In genomic region chr3:197571880-197572172, GRCh38 we compare ENCODE assay signal across 6 cellular contexts. TPM values are rescaled to one million over a fixed set of nuclear protein-coding genes. Genes with fewer than 3 reads are reported as not detected.
DNase-seq lines count a peak whose midpoint lies in the region; ATAC-seq and TF ChIP-seq lines count a peak whose summit lies in the region.
"Not testable (repeated sequence)": the region's sequence is repeated elsewhere in the genome, so short reads cannot be mapped to it uniquely, and the experiment has no call there.
"Had no signal": no experiment of that assay in that cellular context is flagged by ENCODE, and none has a peak within 500 bp of the region (broad histone marks: within the 10 kb centered on the region; RNA-seq: fewer than 3 reads in every experiment).

No MANE protein-coding gene starts in this region.

- not testable (repeated sequence) for ATAC-seq in activated T-helper 17 cell treated with anti-CD3 and anti-CD28 coated beads, Interleukin-2, amount 50 U/mL, for 72 hours (replicated peaks)

- H3K4me1 ChIP-seq in endodermal cell (ENCODE audit: control insufficient read depth, insufficient read depth, low read length) (peaks cover 12% of the 10 kb centered on the region), liver (ENCODE audit: control insufficient read depth in 4 of 4, insufficient read depth in 4 of 4, low read length in 3 of 4) (peaks cover 6 to 66% (median 48%) of the 10 kb centered on the region in 4 donors)

- H3K9me3 Mint-ChIP-seq in activated T-helper 17 cell treated with anti-CD3 and anti-CD28 coated beads, Interleukin-2, amount 50 U/mL, for 72 hours = not testable (repeated sequence)
- H3K9me3 Mint-ChIP-seq in endodermal cell (peaks cover 50% of the 10 kb centered on the region), progenitor cell of endocrine pancreas (ENCODE audit: low read depth) (peaks cover 16% of the 10 kb centered on the region)

- peaks cover 21% of the 10 kb centered on the region for H3K27me3 Mint-ChIP-seq in activated T-helper 17 cell treated with anti-CD3 and anti-CD28 coated beads, Interleukin-2, amount 50 U/mL, for 72 hours
- not testable (repeated sequence) for H3K27me3 Mint-ChIP-seq in endodermal cell (ENCODE audit: insufficient read depth); progenitor cell of endocrine pancreas

- not testable (repeated sequence) for DNase-seq in endodermal cell; progenitor cell of endocrine pancreas (ENCODE audit: low spot score, unreplicated experiment)
- peak; percentile 39 for DNase-seq in left kidney (ENCODE audit: low read depth, low spot score)

- not testable (repeated sequence) for TF ChIP-seq CTCF in endodermal cell (conservative IDR thresholded peaks at IDR 0.05); liver (IDR thresholded peaks at IDR 0.05; ENCODE audit: low read depth, low read length, missing input control); progenitor cell of endocrine pancreas (IDR thresholded peaks at IDR 0.05; ENCODE audit: unreplicated experiment)

- H3K4me3 ChIP-seq in endodermal cell (ENCODE audit: low read length) (peak overlapping the region; percentile 10), liver (ENCODE audit: low read depth in 1 of 3, low read length in 3 of 3) (peak overlapping the region; percentile 62 to 85 (median 74))

- not testable (repeated sequence) for H3K27ac ChIP-seq in endodermal cell (ENCODE audit: low read depth, low read length)
- peak overlapping the region in 1 of 2 donors; percentile 84 for H3K27ac ChIP-seq in liver (ENCODE audit: low read depth in 1 of 2, low read length in 2 of 2)

- H3K9ac ChIP-seq in endodermal cell (ENCODE audit: extremely low read depth, low read length, poor library complexity, severe bottlenecking) = not testable (repeated sequence)
- peak overlapping the region; percentile 82 to 89 for H3K9ac ChIP-seq in liver (ENCODE audit: low read depth in 1 of 2, low read length in 2 of 2)

- peaks cover 63% of the 10 kb centered on the region for H3K9me3 ChIP-seq in endodermal cell (ENCODE audit: control insufficient read depth, low read length)
- H3K9me3 ChIP-seq in liver (ENCODE audit: control insufficient read depth in 4 of 4, low read length in 3 of 4) = not testable (repeated sequence)

- H3K27ac Mint-ChIP-seq in activated T-helper 17 cell treated with anti-CD3 and anti-CD28 coated beads, Interleukin-2, amount 50 U/mL, for 72 hours; endodermal cell: not testable (repeated sequence)
- peak overlapping the region; percentile 77 for H3K27ac Mint-ChIP-seq in progenitor cell of endocrine pancreas

- H3K36me3 ChIP-seq in endodermal cell (ENCODE audit: control insufficient read depth, insufficient read depth, low read length); liver (ENCODE audit: control insufficient read depth in 4 of 4, insufficient read depth in 3 of 4, low read depth in 1 of 4, low read length in 3 of 4): not testable (repeated sequence)

- not testable (repeated sequence) for TF ChIP-seq RAD21 in liver (IDR thresholded peaks at IDR 0.05)

- H3K27me3 ChIP-seq in endodermal cell (ENCODE audit: control insufficient read depth, insufficient read depth, low read length, poor library complexity, severe bottlenecking); liver (ENCODE audit: control insufficient read depth in 4 of 4, insufficient read depth in 4 of 4, low read length in 3 of 4): not testable (repeated sequence)

- H3K4me3 Mint-ChIP-seq in activated T-helper 17 cell treated with anti-CD3 and anti-CD28 coated beads, Interleukin-2, amount 50 U/mL, for 72 hours = peak overlapping the region; percentile 5
- H3K4me3 Mint-ChIP-seq in endodermal cell; progenitor cell of endocrine pancreas (ENCODE audit: low read depth): not testable (repeated sequence)

- not testable (repeated sequence) for H3K36me3 Mint-ChIP-seq in activated T-helper 17 cell treated with anti-CD3 and anti-CD28 coated beads, Interleukin-2, amount 50 U/mL, for 72 hours (ENCODE audit: low read depth); endodermal cell (ENCODE audit: low read depth); progenitor cell of endocrine pancreas (ENCODE audit: insufficient read depth)

- H3K4me1 Mint-ChIP-seq in activated T-helper 17 cell treated with anti-CD3 and anti-CD28 coated beads, Interleukin-2, amount 50 U/mL, for 72 hours = not testable (repeated sequence)
- peaks cover 38% of the 10 kb centered on the region for H3K4me1 Mint-ChIP-seq in endodermal cell
- peaks cover 31% of the 10 kb centered on the region for H3K4me1 Mint-ChIP-seq in progenitor cell of endocrine pancreas (ENCODE audit: low read depth)

TF ChIP-seq in liver, 16 proteins besides CTCF, POLR2A, EP300 and RAD21:
- peak; percentile 87 for TF ChIP-seq YY1 (IDR thresholded peaks at IDR 0.05)
- TF ChIP-seq REST (IDR thresholded peaks at IDR 0.05) = peak; percentile 94

RNA-seq across cellular contexts. Expression of gene BDH1, which starts 16.1 kb away (rescaled TPM):
- 10 to 100 TPM; 82.3 to 89.2 TPM for total RNA-seq in activated T-helper 17 cell treated with anti-CD3 and anti-CD28 coated beads, Interleukin-2, amount 50 U/mL, for 72 hours
- total RNA-seq in endodermal cell (10 to 100 TPM; 32.5 to 49.0 TPM), liver (100 to 1,000 TPM in 1 of 2 donors, 10 to 100 TPM in 1; 49.4 to 140 TPM), progenitor cell of endocrine pancreas (41.9 and 42.8 TPM in 2 replicates)
- polyA plus RNA-seq in endodermal cell (2013, experiment 1 of 2) = 11.3 TPM
- 8.7 TPM for polyA plus RNA-seq in endodermal cell (2013, experiment 2 of 2)
- polyA plus RNA-seq in liver = 100 to 1,000 TPM; 213 to 268 TPM
- total RNA-seq: A172 had no signal
